1 cellular context compared by ENCODE assay signal in the genomic region with DNA sequence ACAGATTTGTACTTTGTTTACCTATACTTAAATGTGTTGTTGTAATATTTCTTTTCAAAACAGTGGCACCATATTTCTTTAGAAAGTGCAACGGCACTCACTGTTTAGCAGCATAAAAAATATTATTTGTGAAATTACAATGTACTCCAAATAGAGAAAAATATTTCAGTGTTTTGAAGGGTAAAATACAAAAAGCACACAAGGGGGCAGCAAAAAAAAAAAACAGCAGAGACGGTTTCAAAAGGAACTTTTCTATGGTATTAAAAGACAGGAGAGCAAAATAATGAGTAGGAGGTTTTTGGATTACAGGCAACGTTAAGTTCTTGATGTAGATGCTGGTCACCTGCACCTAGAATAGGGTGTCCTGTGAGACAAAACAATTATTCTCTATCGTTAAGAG.
TF ChIP-seq lines count a peak whose summit lies in the region.

No MANE protein-coding gene starts in this region.

TF ChIP-seq in HepG2, 621 proteins besides CTCF, POLR2A, EP300 and RAD21 (continued from another document):
- TF ChIP-seq, protein P1, sequence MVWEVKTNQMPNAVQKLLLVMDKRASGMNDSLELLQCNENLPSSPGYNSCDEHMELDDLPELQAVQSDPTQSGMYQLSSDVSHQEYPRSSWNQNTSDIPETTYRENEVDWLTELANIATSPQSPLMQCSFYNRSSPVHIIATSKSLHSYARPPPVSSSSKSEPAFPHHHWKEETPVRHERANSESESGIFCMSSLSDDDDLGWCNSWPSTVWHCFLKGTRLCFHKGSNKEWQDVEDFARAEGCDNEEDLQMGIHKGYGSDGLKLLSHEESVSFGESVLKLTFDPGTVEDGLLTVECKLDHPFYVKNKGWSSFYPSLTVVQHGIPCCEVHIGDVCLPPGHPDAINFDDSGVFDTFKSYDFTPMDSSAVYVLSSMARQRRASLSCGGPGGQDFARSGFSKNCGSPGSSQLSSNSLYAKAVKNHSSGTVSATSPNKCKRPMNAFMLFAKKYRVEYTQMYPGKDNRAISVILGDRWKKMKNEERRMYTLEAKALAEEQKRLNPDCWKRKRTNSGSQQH (CRISPR knock-in tag; IDR thresholded peaks at IDR 0.05; ENCODE audit: low read depth), result no peak
- no peak for TF ChIP-seq ZNF850 (CRISPR knock-in tag; conservative IDR thresholded peaks at IDR 0.05)
- no peak for TF ChIP-seq ZNF143 (CRISPR knock-in tag; IDR thresholded peaks at IDR 0.05)
- no peak for TF ChIP-seq TFAP4 (IDR thresholded peaks at IDR 0.05; ENCODE audit: borderline replicate concordance, low read depth)
- TF ChIP-seq PPARG (CRISPR knock-in tag; conservative IDR thresholded peaks at IDR 0.05), result no peak
- TF ChIP-seq, protein P2, sequence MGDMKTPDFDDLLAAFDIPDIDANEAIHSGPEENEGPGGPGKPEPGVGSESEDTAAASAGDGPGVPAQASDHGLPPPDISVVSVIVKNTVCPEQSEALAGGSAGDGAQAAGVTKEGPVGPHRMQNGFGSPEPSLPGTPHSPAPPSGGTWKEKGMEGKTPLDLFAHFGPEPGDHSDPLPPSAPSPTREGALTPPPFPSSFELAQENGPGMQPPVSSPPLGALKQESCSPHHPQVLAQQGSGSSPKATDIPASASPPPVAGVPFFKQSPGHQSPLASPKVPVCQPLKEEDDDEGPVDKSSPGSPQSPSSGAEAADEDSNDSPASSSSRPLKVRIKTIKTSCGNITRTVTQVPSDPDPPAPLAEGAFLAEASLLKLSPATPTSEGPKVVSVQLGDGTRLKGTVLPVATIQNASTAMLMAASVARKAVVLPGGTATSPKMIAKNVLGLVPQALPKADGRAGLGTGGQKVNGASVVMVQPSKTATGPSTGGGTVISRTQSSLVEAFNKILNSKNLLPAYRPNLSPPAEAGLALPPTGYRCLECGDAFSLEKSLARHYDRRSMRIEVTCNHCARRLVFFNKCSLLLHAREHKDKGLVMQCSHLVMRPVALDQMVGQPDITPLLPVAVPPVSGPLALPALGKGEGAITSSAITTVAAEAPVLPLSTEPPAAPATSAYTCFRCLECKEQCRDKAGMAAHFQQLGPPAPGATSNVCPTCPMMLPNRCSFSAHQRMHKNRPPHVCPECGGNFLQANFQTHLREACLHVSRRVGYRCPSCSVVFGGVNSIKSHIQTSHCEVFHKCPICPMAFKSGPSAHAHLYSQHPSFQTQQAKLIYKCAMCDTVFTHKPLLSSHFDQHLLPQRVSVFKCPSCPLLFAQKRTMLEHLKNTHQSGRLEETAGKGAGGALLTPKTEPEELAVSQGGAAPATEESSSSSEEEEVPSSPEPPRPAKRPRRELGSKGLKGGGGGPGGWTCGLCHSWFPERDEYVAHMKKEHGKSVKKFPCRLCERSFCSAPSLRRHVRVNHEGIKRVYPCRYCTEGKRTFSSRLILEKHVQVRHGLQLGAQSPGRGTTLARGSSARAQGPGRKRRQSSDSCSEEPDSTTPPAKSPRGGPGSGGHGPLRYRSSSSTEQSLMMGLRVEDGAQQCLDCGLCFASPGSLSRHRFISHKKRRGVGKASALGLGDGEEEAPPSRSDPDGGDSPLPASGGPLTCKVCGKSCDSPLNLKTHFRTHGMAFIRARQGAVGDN (CRISPR knock-in tag; IDR thresholded peaks at IDR 0.05), result no peak
- no peak for TF ChIP-seq PHF8 (CRISPR knock-in tag; IDR thresholded peaks at IDR 0.05)
- TF ChIP-seq ZNF543 (CRISPR knock-in tag; IDR thresholded peaks at IDR 0.05), result no peak
- no peak for TF ChIP-seq LBX2 (CRISPR knock-in tag; IDR thresholded peaks at IDR 0.05; ENCODE audit: borderline replicate concordance)
- TF ChIP-seq JUNB (CRISPR knock-in tag; IDR thresholded peaks at IDR 0.05; ENCODE audit: borderline replicate concordance), result no peak
- no peak for TF ChIP-seq ZBTB38 (CRISPR knock-in tag; IDR thresholded peaks at IDR 0.05)
- no peak for TF ChIP-seq ZNF329 (CRISPR knock-in tag; IDR thresholded peaks at IDR 0.05; ENCODE audit: low read depth)
